ENCODE assay signal across 8 cellular contexts in genomic region chr6:149834513-149835481, GRCh38. TPM values are rescaled to one million over a fixed set of nuclear protein-coding genes. Genes with fewer than 3 reads are reported as not detected.
DNase-seq lines count a peak whose midpoint lies in the region; ATAC-seq and TF ChIP-seq lines count a peak whose summit lies in the region.

No MANE protein-coding gene starts in this region.

- H2BK5ac ChIP-seq in neuronal stem cell (ENCODE audit: low read length) = no peak overlapping the region

- H3K36me3 ChIP-seq in HEK293 (ENCODE audit: control insufficient read depth in 2 of 2, insufficient read depth in 1 of 2, low read length in 2 of 2) (peaks cover 33 to 53% of the 10 kb centered on the region in 2 experiments; a peak in 2 of 3 replicates), PC-3 (ENCODE audit: low read depth, low read length) (no peaks in the 10 kb centered on the region), neuronal stem cell (replicated peaks in 1 of 2; ENCODE audit: control insufficient read depth in 2 of 2, insufficient read depth in 2 of 2, low read length in 2 of 2) (peaks cover 0 to 43% of the 10 kb centered on the region in 2 donors), tibial artery (peaks cover 0 to 32% (median 9%) of the 10 kb centered on the region in 3 donors)

- no peak overlapping the region for H3K9ac ChIP-seq in PC-3 (ENCODE audit: low read length)
- no peak overlapping the region for H3K9ac ChIP-seq in neuronal stem cell (ENCODE audit: low read depth, low read length, poor library complexity)

- H3K27ac ChIP-seq in C4-2B (no peak overlapping the region), HEK293 (ENCODE audit: extremely low read depth, low read depth, low read length) (no peak overlapping the region), PC-3 (ENCODE audit: low read length) (peak overlapping the region; percentile 31), neuronal stem cell (replicated peaks; ENCODE audit: low read length) (no peak overlapping the region), tibial artery (no peak overlapping the region)

- H3K4me1 Mint-ChIP-seq in activated T-cell treated with anti-CD3 and anti-CD28 coated beads, Interleukin-2, amount 50 U/mL, for 4 hours (ENCODE audit: low read depth) = peaks cover 2% of the 10 kb centered on the region

- WGBS in neuronal stem cell (ENCODE audit: extremely low coverage in 2 of 2, insufficient read length in 2 of 2, insufficient replicate concordance in 1 of 2), 2 donors = no CpG with 5 or more reads among the region's 5 CpGs

- POLR2A ChIA-PET in HEK293 (lab: Yijun Ruan, JAX) = interaction anchor here (0.6 kb wide), 1 partner anchor 111 kb away, joined by 4 read pairs; no protein-coding TSS in a partner anchor
- POLR2A ChIA-PET in PC-3 (lab: Charles Lee; ENCODE audit: unreplicated experiment) = no interaction called here

- peaks cover 3% of the 10 kb centered on the region for H3F3A ChIP-seq in PC-3 (ENCODE audit: low read length, unreplicated experiment)

- no peaks in the 10 kb centered on the region for H4K20me1 ChIP-seq in PC-3 (ENCODE audit: low read length)

- no peaks in the 10 kb centered on the region for H3K9me2 ChIP-seq in PC-3 (replicated peaks; ENCODE audit: low read length)

- H3K79me1 ChIP-seq in neuronal stem cell (ENCODE audit: low read depth, low read length) = no peaks in the 10 kb centered on the region

- no peak overlapping the region for H3K4me3 Mint-ChIP-seq in activated T-cell treated with anti-CD3 and anti-CD28 coated beads, Interleukin-2, amount 50 U/mL, for 4 hours

- H3K18ac ChIP-seq in neuronal stem cell (ENCODE audit: low read length) = no peak overlapping the region

- no peak overlapping the region for H3K14ac ChIP-seq in neuronal stem cell (ENCODE audit: low read length)

- no peaks in the 10 kb centered on the region for H3K79me2 ChIP-seq in PC-3 (ENCODE audit: low read length)

- no peak overlapping the region for H3K4ac ChIP-seq in neuronal stem cell (ENCODE audit: low read length)

- TF ChIP-seq CTCF in C4-2B (conservative IDR thresholded peaks at IDR 0.05) (peak; percentile 90), HEK293 (tag by site-specific recombination; IDR thresholded peaks at IDR 0.05) (peak; percentile 63; the same call in 1 of the 2 replicates), PC-3 (conservative IDR thresholded peaks at IDR 0.05; ENCODE audit: low read depth, low read length) (peak; percentile 93), tibial artery (IDR thresholded peaks at IDR 0.05) (peak; percentile 85 to 91)

- no peak overlapping the region for H2AK5ac ChIP-seq in neuronal stem cell (ENCODE audit: low read depth, low read length)

- no peaks in the 10 kb centered on the region for H3K27me3 ChIP-seq in PC-3 (ENCODE audit: low read length)
- no peaks in the 10 kb centered on the region for H3K27me3 ChIP-seq in neuronal stem cell (ENCODE audit: control insufficient read depth in 3 of 3, insufficient read depth in 3 of 3, low read depth in 1 of 3, low read length in 3 of 3)
- no peaks in the 10 kb centered on the region for H3K27me3 ChIP-seq in tibial artery

- H2BK12ac ChIP-seq in neuronal stem cell (ENCODE audit: low read length) = no peak overlapping the region

- H3K4me2 ChIP-seq in PC-3 (ENCODE audit: low read length) = no peak overlapping the region
- H3K4me2 ChIP-seq in neuronal stem cell (ENCODE audit: insufficient read depth, low read length, poor library complexity, severe bottlenecking) = no peak overlapping the region

- H2BK15ac ChIP-seq in neuronal stem cell (ENCODE audit: low read length) = no peak overlapping the region

- H2AFZ ChIP-seq in PC-3 (ENCODE audit: low read length) (no peak overlapping the region), neuronal stem cell (ENCODE audit: low read length) (no peak overlapping the region)

- ATAC-seq in PC-3 (peak; percentile 83), GM21619 (IDR thresholded peaks at IDR 0.05; ENCODE audit: unreplicated experiment) (no peak)
- ATAC-seq in activated T-cell treated with anti-CD3 and anti-CD28 coated beads, Interleukin-2, amount 50 U/mL, for 4 hours = peak; percentile 41 to 43

- no peak overlapping the region for H3K4me3 ChIP-seq in HEK293 (ENCODE audit: low read depth, low read length)
- H3K4me3 ChIP-seq in PC-3 (ENCODE audit: low read length) = no peak overlapping the region
- H3K4me3 ChIP-seq in neuronal stem cell (ENCODE audit: low read length in 2 of 2) = no peak overlapping the region
- H3K4me3 ChIP-seq in tibial artery = no peak overlapping the region

- H3K27me3 Mint-ChIP-seq in activated T-cell treated with anti-CD3 and anti-CD28 coated beads, Interleukin-2, amount 50 U/mL, for 4 hours (ENCODE audit: low read depth) = no peaks in the 10 kb centered on the region

- no peaks in the 10 kb centered on the region for H3K9me3 Mint-ChIP-seq in activated T-cell treated with anti-CD3 and anti-CD28 coated beads, Interleukin-2, amount 50 U/mL, for 4 hours

- no peak overlapping the region for H4K91ac ChIP-seq in neuronal stem cell (ENCODE audit: low read depth, low read length, poor library complexity)

- H3K9me3 ChIP-seq in HEK293 (ENCODE audit: control insufficient read depth, insufficient read depth, low read depth, low read length) = no peaks in the 10 kb centered on the region
- H3K9me3 ChIP-seq in PC-3 (ENCODE audit: low read length) = no peaks in the 10 kb centered on the region
- no peaks in the 10 kb centered on the region for H3K9me3 ChIP-seq in neuronal stem cell (replicated peaks in 1 of 2; ENCODE audit: control insufficient read depth in 2 of 2, insufficient read depth in 1 of 2, low read depth in 1 of 2, low read length in 2 of 2)
- H3K9me3 ChIP-seq in tibial artery = no peaks in the 10 kb centered on the region

- no peak overlapping the region for H2BK120ac ChIP-seq in neuronal stem cell (ENCODE audit: low read depth, low read length)

- CTCF ChIA-PET in HEK293 (lab: Yijun Ruan, JAX) (interaction anchor here (0.6 to 6.5 kb wide), 28 partner anchors 10 to 547 kb away, joined by 3 to 49 read pairs (median 4); partner anchors contain the start of gene LATS1), PC-3 (lab: Charles Lee) (interaction anchor here (0.5 to 0.7 kb wide), 2 partner anchors 13 to 1341 kb away, joined by 3 read pairs; no protein-coding TSS in a partner anchor)

- no peaks in the 10 kb centered on the region for H3K4me1 ChIP-seq in HEK293 (ENCODE audit: control insufficient read depth, insufficient read depth, low read length)
- H3K4me1 ChIP-seq in PC-3 (ENCODE audit: insufficient read depth, low read length) = peaks cover 17% of the 10 kb centered on the region
- H3K4me1 ChIP-seq in neuronal stem cell (ENCODE audit: control insufficient read depth in 2 of 2, insufficient read depth in 1 of 2, low read depth in 1 of 2, low read length in 2 of 2) = peaks cover 0 to 2% of the 10 kb centered on the region in 2 donors
- peaks cover 0 to 8% (median 0%) of the 10 kb centered on the region in 4 donors for H3K4me1 ChIP-seq in tibial artery

- no TSS peak for BruUV-seq in PC-3 (replicated peaks; lab: Mats Ljungman, UMichigan)

- H3K23ac ChIP-seq in neuronal stem cell (ENCODE audit: low read depth, low read length, poor library complexity) = no peak overlapping the region

- peak; percentile 79 for DNase-seq in PC-3
- peak; percentile 71 for DNase-seq in activated T-cell treated with anti-CD3 and anti-CD28 coated beads, Interleukin-2, amount 50 U/mL, for 4 hours
- peak; percentile 42 for DNase-seq in fibroblast of gingiva (ENCODE audit: low read depth)
- peak; percentile 71 for DNase-seq in neuronal stem cell (ENCODE audit: low spot score)
- DNase-seq in tibial artery = peak in 1 of 2 donors; percentile 74

- no peaks in the 10 kb centered on the region for H3K36me3 Mint-ChIP-seq in activated T-cell treated with anti-CD3 and anti-CD28 coated beads, Interleukin-2, amount 50 U/mL, for 4 hours (ENCODE audit: insufficient read depth)

- no peak overlapping the region for H4K8ac ChIP-seq in neuronal stem cell (ENCODE audit: low read depth, low read length)

- intact Hi-C loops in PC-3 (cut with micrococcal nuclease) = loop anchor here (1.0 kb wide), 2 partner anchors 31 to 92 kb away; no protein-coding TSS in a partner anchor
- intact Hi-C loops in tibial artery (cut with DNase I; ENCODE audit: low total_unique reads) = loop anchor here (2.0 to 5.0 kb wide), 3 partner anchors 33 to 183 kb away; no protein-coding TSS in a partner anchor

TF ChIP-seq in HEK293, 187 proteins besides CTCF, POLR2A, EP300 and RAD21 (continues in another document):
- TF ChIP-seq ZNF654 (tag by site-specific recombination; IDR thresholded peaks at IDR 0.05; ENCODE audit: low read depth) = peak; percentile 72
- no peak for TF ChIP-seq ZNF16 (tag by site-specific recombination; IDR thresholded peaks at IDR 0.05; ENCODE audit: low read depth)
- TF ChIP-seq SP2 (tag by site-specific recombination; IDR thresholded peaks at IDR 0.05) = no peak
- TF ChIP-seq ZBTB17 (tag by site-specific recombination; IDR thresholded peaks at IDR 0.05) = no peak
- TF ChIP-seq ZNF660 (tag by site-specific recombination; IDR thresholded peaks at IDR 0.05) = peak; percentile 61; the same call in 1 of the 2 replicates
- no peak for TF ChIP-seq MZF1 (tag by site-specific recombination; IDR thresholded peaks at IDR 0.05; ENCODE audit: borderline replicate concordance)
- no peak for TF ChIP-seq ZNF114 (tag by site-specific recombination; IDR thresholded peaks at IDR 0.05)
- no peak for TF ChIP-seq ZFP69B (tag by site-specific recombination; IDR thresholded peaks at IDR 0.05)
- no peak for TF ChIP-seq ZNF132 (tag by site-specific recombination; IDR thresholded peaks at IDR 0.05; ENCODE audit: borderline replicate concordance)
- TF ChIP-seq ZNF302 (tag by site-specific recombination; IDR thresholded peaks at IDR 0.05; ENCODE audit: low read depth) = no peak
- TF ChIP-seq, protein P1, sequence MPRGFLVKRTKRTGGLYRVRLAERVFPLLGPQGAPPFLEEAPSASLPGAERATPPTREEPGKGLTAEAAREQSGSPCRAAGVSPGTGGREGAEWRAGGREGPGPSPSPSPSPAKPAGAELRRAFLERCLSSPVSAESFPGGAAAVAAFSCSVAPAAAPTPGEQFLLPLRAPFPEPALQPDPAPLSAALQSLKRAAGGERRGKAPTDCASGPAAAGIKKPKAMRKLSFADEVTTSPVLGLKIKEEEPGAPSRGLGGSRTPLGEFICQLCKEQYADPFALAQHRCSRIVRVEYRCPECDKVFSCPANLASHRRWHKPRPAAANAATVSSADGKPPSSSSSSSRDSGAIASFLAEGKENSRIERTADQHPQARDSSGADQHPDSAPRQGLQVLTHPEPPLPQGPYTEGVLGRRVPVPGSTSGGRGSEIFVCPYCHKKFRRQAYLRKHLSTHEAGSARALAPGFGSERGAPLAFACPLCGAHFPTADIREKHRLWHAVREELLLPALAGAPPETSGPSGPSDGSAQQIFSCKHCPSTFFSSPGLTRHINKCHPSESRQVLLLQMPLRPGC (tag by site-specific recombination; IDR thresholded peaks at IDR 0.05) = no peak

RNA-seq across cellular contexts. Expression of gene LRP11, which starts 29.4 kb away (rescaled TPM):
- 32.0 and 39.9 TPM in 2 replicates for total RNA-seq in PC-3 (2014; rRNA removed)
- 1 to 10 TPM; 2.0 to 3.4 (median 3.2) TPM for total RNA-seq in activated T-cell treated with anti-CD3 and anti-CD28 coated beads, Interleukin-2, amount 50 U/mL, for 4 hours
- 4.7 TPM for polyA plus RNA-seq in neuronal stem cell (2013, experiment 1 of 2)
- 4.9 TPM for polyA plus RNA-seq in neuronal stem cell (2013, experiment 2 of 2)
